ENCODE assay signal across 18 cellular contexts in the genomic region with DNA sequence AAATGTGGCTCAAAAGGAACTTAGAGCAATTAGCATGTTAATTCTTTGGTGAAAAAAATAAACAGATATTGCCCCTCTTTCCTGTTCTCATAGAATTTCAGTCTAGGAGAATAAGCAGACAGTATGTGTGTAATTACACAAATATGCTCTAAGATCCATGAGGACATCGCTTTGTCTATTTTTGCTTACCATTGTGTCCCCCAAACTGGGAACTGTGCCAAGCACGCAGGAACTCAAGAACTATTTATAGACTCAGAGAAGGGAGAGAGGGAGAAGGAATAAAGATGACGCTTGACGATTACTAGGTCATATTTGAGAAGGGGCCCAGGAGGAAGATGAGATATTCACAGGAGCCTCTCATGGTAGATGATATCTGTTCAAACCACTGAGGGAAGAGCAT.
A peak's percentile ranks its signal among the peaks of the same experiment; 100 is the strongest.
DNase-seq lines count a peak whose midpoint lies in the region; ATAC-seq and TF ChIP-seq lines count a peak whose summit lies in the region.
"Had no signal": no experiment of that assay in that cellular context is flagged by ENCODE, and none has a peak within 500 bp of the region (broad histone marks: within the 10 kb centered on the region; RNA-seq: fewer than 3 reads in every experiment).

No MANE protein-coding gene starts in this region.

- no peak for ATAC-seq in GM21447 (IDR thresholded peaks at IDR 0.05; ENCODE audit: unreplicated experiment)
- ATAC-seq in GM19023 (IDR thresholded peaks at IDR 0.05; ENCODE audit: unreplicated experiment) = no peak
- ATAC-seq: activated CD8-positive, alpha-beta memory T cell treated with anti-CD3 and anti-CD28 coated beads, Interleukin-2, amount 10 ng/mL, durations not matched to agents 7 days and 5 days; K562 had no signal

- H3K4me3 ChIP-seq in lower leg skin (ENCODE audit: low read depth, poor library complexity, severe bottlenecking) = no peak overlapping the region
- H3K4me3 ChIP-seq: K562, upper lobe of left lung had no signal

- no peak for TF ChIP-seq CTCF in lower leg skin (IDR thresholded peaks at IDR 0.05)

- intact Hi-C loops in lower leg skin (cut with DNase I; ENCODE audit: low total_unique reads) = no loop called here

- 43 to 52% methylated on average over 4 of the region's 4 CpGs for WGBS in lower leg skin, 2 donors

- TF ChIP-seq POLR2A in lower leg skin (IDR thresholded peaks at IDR 0.05) = no peak

- DNase-seq in NCI-H1105 treated with DMSO at 0.1 percent for 48 hours (lab: John Stamatoyannopoulos, UW) = peak; percentile 22
- DNase-seq in NCI-H1105 (lab: John Stamatoyannopoulos, UW) = no peak
- DNase-seq in NCI-H146 treated with DMSO at 0.1 percent for 48 hours (lab: John Stamatoyannopoulos, UW; ENCODE audit: unreplicated experiment) = peak; percentile 10
- DNase-seq in SHP77 treated with DMSO at 0.1 percent for 48 hours (lab: John Stamatoyannopoulos, UW) = peak; percentile 29
- peak; percentile 3 for DNase-seq in myocyte (ENCODE audit: low read depth)
- no peak for DNase-seq in lower leg skin (ENCODE audit: low spot score in 2 of 2)
- DNase-seq: activated CD4-positive, alpha-beta T cell treated with anti-CD3 and anti-CD28 coated beads, Interleukin-2, amount 10 ng/mL, durations not matched to agents 7 days and 5 days; activated CD8-positive, alpha-beta memory T cell treated with anti-CD3 and anti-CD28 coated beads, Interleukin-2, amount 10 ng/mL, durations not matched to agents 7 days and 5 days; activated naive CD4-positive, alpha-beta T cell treated with anti-CD3 and anti-CD28 coated beads, Interleukin-2, amount 50 U/mL, for 16 hours; mesendoderm; MM.1S; NCI-H187 treated with DMSO at 0.1 percent for 48 hours; NCI-H446 treated with DMSO at 0.1 percent for 48 hours; T-helper 9 cell; upper lobe of left lung had no signal

Comparison
In these comparisons a context has a peak if more than half of its experiments do, and no peak if none do; other contexts are left out.
1. DNase-seq: peak in NCI-H1105 treated with DMSO at 0.1 percent for 48 hours (single experiment), NCI-H146 treated with DMSO at 0.1 percent for 48 hours (single experiment), SHP77 treated with DMSO at 0.1 percent for 48 hours (single experiment) and myocyte (single experiment); none in NCI-H1105 (single experiment) and lower leg skin (0 of 2).